22 cellular contexts compared by ENCODE assay signal in the genomic region with DNA sequence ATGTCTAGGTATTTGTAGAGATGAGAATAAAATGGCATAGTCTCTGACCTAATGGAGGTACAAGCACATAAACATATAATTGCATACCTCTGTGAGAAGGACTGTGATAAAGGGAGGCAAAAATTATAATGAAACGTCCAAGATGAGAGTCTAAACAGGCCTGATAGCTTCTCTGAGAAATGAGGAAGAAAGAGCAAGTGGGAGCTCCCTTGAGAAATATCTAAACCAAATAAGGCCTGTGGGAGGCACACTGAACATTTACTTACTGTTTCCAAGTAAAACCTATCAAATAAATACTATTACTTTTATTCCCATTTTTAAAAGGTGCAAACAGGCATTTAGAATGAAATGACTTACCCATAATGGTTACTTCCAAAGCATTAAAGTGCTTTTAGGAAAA.
DNase-seq lines count a peak whose midpoint lies in the region; ATAC-seq and TF ChIP-seq lines count a peak whose summit lies in the region.
"Had no signal": no experiment of that assay in that cellular context is flagged by ENCODE, and none has a peak within 500 bp of the region (broad histone marks: within the 10 kb centered on the region; RNA-seq: fewer than 3 reads in every experiment).

No MANE protein-coding gene starts in this region.

- H3K4me2 ChIP-seq in Karpas-422 (ENCODE audit: low read depth, low read length, poor library complexity, severe bottlenecking): no peak overlapping the region

- TF ChIP-seq CTCF in fibroblast of the aortic adventitia (IDR thresholded peaks at IDR 0.05; ENCODE audit: insufficient read depth, low read length) (no peak), uterus (IDR thresholded peaks at IDR 0.05) (no peak)

- ATAC-seq in GM21515 (IDR thresholded peaks at IDR 0.05; ENCODE audit: unreplicated experiment) (no peak), HG03469 (IDR thresholded peaks at IDR 0.05; ENCODE audit: unreplicated experiment) (no peak)
- ATAC-seq: lower lobe of right lung; Right ventricle myocardium inferior; stimulated activated naive B cell treated with anti-CD40 and anti-IgM and Interleukin-4, amounts not matched to agents 10 μg/mL and 1 μg/mL and 100 μg/mL, for 72 hours had no signal

- H3K9ac ChIP-seq in Karpas-422 (ENCODE audit: low read length): no peak overlapping the region

- no peaks in the 10 kb centered on the region for H4K20me1 ChIP-seq in Karpas-422 (ENCODE audit: insufficient read depth, low read depth, low read length)

- no peak overlapping the region for H2AFZ ChIP-seq in Karpas-422 (ENCODE audit: low read length)

- no peaks in the 10 kb centered on the region for H3K79me2 ChIP-seq in Karpas-422 (ENCODE audit: low read length)

- H3K9me3 ChIP-seq in Karpas-422 (ENCODE audit: low read length) (no peaks in the 10 kb centered on the region), uterus (no peaks in the 10 kb centered on the region)
- H3K9me3 ChIP-seq: BE2C, Caco-2 had no signal

- no peaks in the 10 kb centered on the region for H3K9me2 ChIP-seq in Karpas-422 (replicated peaks; ENCODE audit: insufficient read depth, low read length)

- no peak overlapping the region for H3K4me3 ChIP-seq in Karpas-422 (ENCODE audit: low read length)
- H3K4me3 ChIP-seq in fibroblast of the aortic adventitia (ENCODE audit: low read depth, low read length): no peak overlapping the region
- no peak overlapping the region for H3K4me3 ChIP-seq in uterus
- H3K4me3 ChIP-seq: lower lobe of right lung had no signal

- peaks cover 3% of the 10 kb centered on the region for H3K4me1 ChIP-seq in Karpas-422 (ENCODE audit: low read length)
- H3K4me1 ChIP-seq in uterus: no peaks in the 10 kb centered on the region
- H3K4me1 ChIP-seq: BE2C, Caco-2, lower lobe of right lung had no signal

- intact Hi-C loops in uterus (cut with DNase I; ENCODE audit: low total_unique reads): no loop called here

- TF ChIP-seq POLR2A in uterus (IDR thresholded peaks at IDR 0.05): no peak

- DNase-seq in Karpas-422 (peak; percentile 42), amniotic epithelial cell (ENCODE audit: low read depth) (peak; percentile 55), fibroblast of the aortic adventitia (ENCODE audit: low read depth) (peak; percentile 49), uterus (no peak), NCI-H2029 treated with DMSO at 0.1 percent for 48 hours (lab: John Stamatoyannopoulos, UW) (no peak)
- DNase-seq: activated CD4-positive, alpha-beta memory T cell treated with anti-CD3 and anti-CD28 coated beads, Interleukin-2, amount 10 ng/mL, durations not matched to agents 7 days and 5 days; activated effector memory CD4-positive, alpha-beta T cell treated with Interleukin-2 at 50 U/mL for 16 hours; BE2C; Caco-2; hippocampal formation; islet precursor cell; lower lobe of right lung; MM.1S; NCI-H1694 treated with DMSO at 0.1 percent for 48 hours; NCI-H2227 treated with DMSO at 0.1 percent for 48 hours; NCI-H82; stimulated activated CD4-positive, alpha-beta T cell treated with anti-CD3 and anti-CD28 coated beads, Interleukin-2, amount 100 ng/mL, for 48 hours; stimulated activated naive B cell treated with anti-CD40 and anti-IgM and Interleukin-4, amounts not matched to agents 10 μg/mL and 1 μg/mL and 100 μg/mL, for 72 hours had no signal

- H3K27me3 ChIP-seq in Karpas-422 (ENCODE audit: low read length) (no peaks in the 10 kb centered on the region), uterus (no peaks in the 10 kb centered on the region)

- H3K36me3 ChIP-seq in Karpas-422 (ENCODE audit: insufficient read depth, low read length): no peaks in the 10 kb centered on the region
- H3K36me3 ChIP-seq in uterus: no peaks in the 10 kb centered on the region
- H3K36me3 ChIP-seq: BE2C, lower lobe of right lung had no signal

- H3K27ac ChIP-seq in Karpas-422 (ENCODE audit: low read length) (no peak overlapping the region), uterus (peak overlapping the region; percentile 72 to 79)
- H3K27ac ChIP-seq: HL-60, lower lobe of right lung had no signal

Comparison
In these comparisons a context has a peak if more than half of its experiments do, and no peak if none do; other contexts are left out.
1. DNase-seq: peak in Karpas-422 (single experiment), amniotic epithelial cell (single experiment) and fibroblast of the aortic adventitia (single experiment); none in uterus (0 of 2) and NCI-H2029 treated with DMSO at 0.1 percent for 48 hours (single experiment).